Comparison of ENCODE assay signal across 14 cellular contexts in genomic region chr19:2922987-2923386, GRCh38. TPM values are rescaled to one million over a fixed set of nuclear protein-coding genes. Genes with fewer than 3 reads are reported as not detected.
DNase-seq lines count a peak whose midpoint lies in the region; ATAC-seq and TF ChIP-seq lines count a peak whose summit lies in the region.
"Had no signal": no experiment of that assay in that cellular context is flagged by ENCODE, and none has a peak within 500 bp of the region (broad histone marks: within the 10 kb centered on the region; RNA-seq: fewer than 3 reads in every experiment).

No MANE protein-coding gene starts in this region.

- peaks cover 26% of the 10 kb centered on the region for H3K36me3 Mint-ChIP-seq in activated CD8-positive, alpha-beta T cell treated with anti-CD3 and anti-CD28 coated beads, Interleukin-2, amount 10 ng/mL, durations not matched to agents 7 days and 5 days (ENCODE audit: low read depth)

- peak; percentile 47 for TF ChIP-seq CTCF in parathyroid adenoma (IDR thresholded peaks at IDR 0.05)

- H3K9me3 ChIP-seq in parathyroid adenoma (ENCODE audit: control insufficient read depth, low read length): peaks cover 2% of the 10 kb centered on the region

- peaks cover 10% of the 10 kb centered on the region for H3K9me3 Mint-ChIP-seq in activated CD8-positive, alpha-beta T cell treated with anti-CD3 and anti-CD28 coated beads, Interleukin-2, amount 10 ng/mL, durations not matched to agents 7 days and 5 days (ENCODE audit: insufficient read depth)

- POLR2A ChIA-PET in activated CD8-positive, alpha-beta T cell treated with anti-CD3 and anti-CD28 coated beads, Interleukin-2, amount 10 ng/mL, durations not matched to agents 7 days and 5 days (lab: Charles Lee): no interaction called here

- no peaks in the 10 kb centered on the region for H3K79me2 ChIP-seq in parathyroid adenoma

- no peak for ATAC-seq in activated CD8-positive, alpha-beta T cell treated with anti-CD3 and anti-CD28 coated beads, Interleukin-2, amount 10 ng/mL, durations not matched to agents 7 days and 5 days
- ATAC-seq: T-cell had no signal

- H3K4me2 ChIP-seq in parathyroid adenoma (ENCODE audit: low read length): peak overlapping the region; percentile 22

- DNase-seq in H7 (peak; percentile 73), RPMI8226 (peak; percentile 57), fibroblast of gingiva (ENCODE audit: low read depth) (peak; percentile 46), NCI-H526 (lab: John Stamatoyannopoulos, UW) (no peak), SIG-M5 (lab: John Stamatoyannopoulos, UW) (no peak)
- DNase-seq in activated CD8-positive, alpha-beta T cell treated with anti-CD3 and anti-CD28 coated beads, Interleukin-2, amount 10 ng/mL, durations not matched to agents 7 days and 5 days: no peak
- DNase-seq: activated CD4-positive, alpha-beta T cell treated with anti-CD3 and anti-CD28 coated beads, Interleukin-2, amount 50 U/mL, for 4 hours; CD8-positive, alpha-beta memory T cell; GOT3; naive B cell; T-cell had no signal

- no peak overlapping the region for H3K4me3 Mint-ChIP-seq in activated CD8-positive, alpha-beta T cell treated with anti-CD3 and anti-CD28 coated beads, Interleukin-2, amount 10 ng/mL, durations not matched to agents 7 days and 5 days
- H3K4me3 Mint-ChIP-seq: CD8-positive, alpha-beta memory T cell; naive B cell; T-cell had no signal

- no peaks in the 10 kb centered on the region for H3K27me3 Mint-ChIP-seq in activated CD8-positive, alpha-beta T cell treated with anti-CD3 and anti-CD28 coated beads, Interleukin-2, amount 10 ng/mL, durations not matched to agents 7 days and 5 days (ENCODE audit: low read depth)
- H3K27me3 Mint-ChIP-seq: CD8-positive, alpha-beta memory T cell; naive B cell; T-cell had no signal

- no peaks in the 10 kb centered on the region for H3K4me1 Mint-ChIP-seq in activated CD8-positive, alpha-beta T cell treated with anti-CD3 and anti-CD28 coated beads, Interleukin-2, amount 10 ng/mL, durations not matched to agents 7 days and 5 days (ENCODE audit: low read depth)
- H3K4me1 Mint-ChIP-seq: CD8-positive, alpha-beta memory T cell; naive B cell; T-cell had no signal

- H3K36me3 ChIP-seq in H7 (replicated peaks; ENCODE audit: control insufficient read depth, insufficient read depth, low read length) (peaks cover 5% of the 10 kb centered on the region), parathyroid adenoma (ENCODE audit: control insufficient read depth, insufficient read depth, low read length) (no peaks in the 10 kb centered on the region)

- CTCF ChIA-PET in activated CD8-positive, alpha-beta T cell treated with anti-CD3 and anti-CD28 coated beads, Interleukin-2, amount 10 ng/mL, durations not matched to agents 7 days and 5 days (lab: Charles Lee): interaction anchor here (0.7 to 2.7 kb wide), 3 partner anchors 11 to 38 kb away, joined by 3 to 10 read pairs (median 3); no protein-coding TSS in a partner anchor

- H2AFZ ChIP-seq in parathyroid adenoma: peak overlapping the region; percentile 58

- H3K27me3 ChIP-seq in H7 (ENCODE audit: control insufficient read depth, insufficient read depth, low read length): no peaks in the 10 kb centered on the region
- no peaks in the 10 kb centered on the region for H3K27me3 ChIP-seq in parathyroid adenoma (ENCODE audit: control insufficient read depth, insufficient read depth, low read length)

- H3K9ac ChIP-seq in parathyroid adenoma: no peak overlapping the region

- no peak overlapping the region for H3K27ac Mint-ChIP-seq in activated CD8-positive, alpha-beta T cell treated with anti-CD3 and anti-CD28 coated beads, Interleukin-2, amount 10 ng/mL, durations not matched to agents 7 days and 5 days
- H3K27ac Mint-ChIP-seq: activated T-helper 2 cell treated with anti-CD3 and anti-CD28 coated beads, Interferon-gamma antibody, Interleukin-2, Interleukin-4, amounts not matched to agents 10 μg/mL and 5 μg/mL and 100 μg/mL, durations not matched to agents 14 hours and 24 hours and 36 hours; naive B cell; T-cell had no signal

- H3K4me3 ChIP-seq in H7 (ENCODE audit: insufficient read depth, low read depth, low read length): no peak overlapping the region
- H3K4me3 ChIP-seq in parathyroid adenoma (ENCODE audit: low read depth, low read length): peak overlapping the region; percentile 15

- peak overlapping the region; percentile 93 for H3K27ac ChIP-seq in parathyroid adenoma

- H3K4me1 ChIP-seq in parathyroid adenoma: peaks cover 9% of the 10 kb centered on the region

RNA-seq across cellular contexts. Expression of gene ZNF77, which starts 21.8 kb away (rescaled TPM):
- total RNA-seq in H7 (2014; rRNA removed; shearing (Covaris generic)): 4.6 and 5.5 TPM in 2 replicates
- 1 to 10 TPM; 3.7 to 4.3 TPM for total RNA-seq in activated CD8-positive, alpha-beta T cell treated with anti-CD3 and anti-CD28 coated beads, Interleukin-2, amount 10 ng/mL, durations not matched to agents 7 days and 5 days
- total RNA-seq: HT1080 had no signal

RNA-seq across cellular contexts. Expression of gene ZNF57, which starts 22.3 kb away (rescaled TPM):
- total RNA-seq in H7 (2014; rRNA removed; shearing (Covaris generic)): 1.7 and 2.9 TPM in 2 replicates
- 1 to 10 TPM; 4.0 to 4.5 TPM for total RNA-seq in activated CD8-positive, alpha-beta T cell treated with anti-CD3 and anti-CD28 coated beads, Interleukin-2, amount 10 ng/mL, durations not matched to agents 7 days and 5 days
- total RNA-seq: HT1080 had no signal

RNA-seq across cellular contexts. Expression of gene TLE6, which starts 54.4 kb away (rescaled TPM):
- 10.4 and 14.2 TPM in 2 replicates for total RNA-seq in H7 (2014; rRNA removed; shearing (Covaris generic))
- total RNA-seq in activated CD8-positive, alpha-beta T cell treated with anti-CD3 and anti-CD28 coated beads, Interleukin-2, amount 10 ng/mL, durations not matched to agents 7 days and 5 days: 1 to 10 TPM; 2.0 to 2.7 TPM
- total RNA-seq: HT1080 had no signal

RNA-seq across cellular contexts. Expression of gene ZNF556, which starts 55.9 kb away (rescaled TPM):
- under 0.01 TPM in 2 replicates for total RNA-seq in H7 (2014; rRNA removed; shearing (Covaris generic))
- total RNA-seq in activated CD8-positive, alpha-beta T cell treated with anti-CD3 and anti-CD28 coated beads, Interleukin-2, amount 10 ng/mL, durations not matched to agents 7 days and 5 days: not detected
- total RNA-seq: activated T-helper 2 cell treated with anti-CD3 and anti-CD28 coated beads, Interferon-gamma antibody, Interleukin-2, Interleukin-4, amounts not matched to agents 10 μg/mL and 5 μg/mL and 100 μg/mL, durations not matched to agents 14 hours and 24 hours and 36 hours; CD8-positive, alpha-beta memory T cell; T-cell had no signal

Comparison
In these comparisons a context has a peak if more than half of its experiments do, and no peak if none do; other contexts are left out.
1. DNase-seq: peak in H7 (single experiment), RPMI8226 (single experiment) and fibroblast of gingiva (single experiment); none in NCI-H526 (0 of 2), activated CD8-positive, alpha-beta T cell treated with anti-CD3 and anti-CD28 coated beads, Interleukin-2, amount 10 ng/mL, durations not matched to agents 7 days and 5 days (single experiment) and SIG-M5 (single experiment).